In genomic region chrX:118548831-118549230, GRCh38 we compare ENCODE assay signal across 23 cellular contexts.
"Had no signal": no experiment of that assay in that cellular context is flagged by ENCODE, and none has a peak within 500 bp of the region (broad histone marks: within the 10 kb centered on the region; RNA-seq: fewer than 3 reads in every experiment).

No MANE protein-coding gene starts in this region.

- H3K36me3 ChIP-seq: Peyer's patch had no signal

- H3K27ac ChIP-seq: Peyer's patch, SK-N-MC had no signal

- DNase-seq: activated B cell treated with CpG ODN at 0.5 μM for 24 hours; activated CD4-positive, alpha-beta memory T cell treated with anti-CD3 and anti-CD28 coated beads for 36 hours; activated CD4-positive, alpha-beta T cell treated with anti-CD3 and anti-CD28 coated beads for 1 hour; activated CD4-positive, alpha-beta T cell treated with anti-CD3 and anti-CD28 coated beads, Interleukin-2, amount 10 ng/mL, durations not matched to agents 24 days and 14 days; activated CD8-positive, alpha-beta memory T cell treated with anti-CD3 and anti-CD28 coated beads for 24 hours; activated effector memory CD4-positive, alpha-beta T cell treated with anti-CD3 and anti-CD28 coated beads, Interleukin-2, amount 50 U/mL, for 16 hours; activated naive CD4-positive, alpha-beta T cell treated with Interleukin-2 at 50 U/mL for 16 hours; activated T-cell treated with anti-CD3 and anti-CD28 coated beads, Interleukin-2, amount 50 U/mL, for 4 hours; cerebellar nuclear complex; Karpas-422; NCI-H1105 treated with DMSO at 0.1 percent for 48 hours; NCI-H1930; NCI-H446; NCI-H526; NCI-H82; Peyer's patch; SIG-M5; T-cell; T-helper 2 cell; T1000 had no signal

- H3K4me1 ChIP-seq: Peyer's patch had no signal

- H3K9me3 ChIP-seq: Peyer's patch had no signal

- H3K4me3 ChIP-seq: K562, Peyer's patch, SK-N-MC had no signal

- ATAC-seq: activated naive CD4-positive, alpha-beta T cell treated with anti-CD3 and anti-CD28 coated beads, Interleukin-2, amount 50 U/mL, for 72 hours; activated T-cell treated with anti-CD3 and anti-CD28 coated beads, Interleukin-2, amount 50 U/mL, for 4 hours; K562; T-cell had no signal

- H3K27me3 ChIP-seq: Peyer's patch had no signal
